Comparison of ENCODE assay signal across 8 cellular contexts in the genomic region with DNA sequence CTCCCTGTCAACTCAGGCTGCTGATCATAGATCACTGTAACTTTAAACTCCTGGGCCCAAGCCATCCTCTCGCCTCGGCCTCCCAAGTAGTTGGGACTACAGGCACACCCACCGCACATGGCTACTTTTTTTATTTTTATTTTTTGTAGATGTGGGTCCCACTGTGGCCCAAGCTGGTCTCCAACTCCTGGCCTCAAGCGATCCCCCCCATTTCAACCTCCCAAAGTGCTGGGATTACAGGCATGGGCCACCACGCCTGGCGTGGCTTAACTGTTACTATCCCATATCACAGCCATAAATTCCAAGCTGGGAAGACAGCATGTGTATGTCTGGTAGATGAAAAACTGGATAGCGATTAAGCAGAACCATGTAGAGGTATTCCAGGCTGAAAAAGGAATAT. TPM values are rescaled to one million over a fixed set of nuclear protein-coding genes. Genes with fewer than 3 reads are reported as not detected.
DNase-seq lines count a peak whose midpoint lies in the region; TF ChIP-seq lines count a peak whose summit lies in the region.

No MANE protein-coding gene starts in this region.

- peaks cover 0 to 2% (median 0%) of the 10 kb centered on the region in 7 donors for H3K9me3 Mint-ChIP-seq in CD14-positive monocyte

- peaks cover 0 to 4% (median 0%) of the 10 kb centered on the region in 3 donors for H3K27me3 Mint-ChIP-seq in CD14-positive monocyte (ENCODE audit: low read depth in 3 of 3)

- intact Hi-C loops in CD14-positive monocyte (cut with micrococcal nuclease) = loop anchor here (2.0 to 5.0 kb wide), 3 partner anchors 15 to 113 kb away; a partner anchor contains a TSS

- no peak for TF ChIP-seq CTCF in CD14-positive monocyte (IDR thresholded peaks at IDR 0.05)

- H3K9me3 ChIP-seq in NT2/D1 (ENCODE audit: insufficient read depth, low read length) = no peaks in the 10 kb centered on the region
- H3K9me3 ChIP-seq in effector memory CD4-positive, alpha-beta T cell (ENCODE audit: control insufficient read depth, low read length) = no peaks in the 10 kb centered on the region
- no peaks in the 10 kb centered on the region for H3K9me3 ChIP-seq in neuron (ENCODE audit: low read length)

- H3K27ac Mint-ChIP-seq in CD14-positive monocyte = peak overlapping the region; percentile 20 to 92 (median 46)

- peaks cover 22% of the 10 kb centered on the region for H3K36me3 ChIP-seq in NT2/D1 (ENCODE audit: insufficient read depth, insufficient read length, low read length)
- H3K36me3 ChIP-seq in effector memory CD4-positive, alpha-beta T cell (ENCODE audit: control insufficient read depth, insufficient read depth, low read length) = peaks cover 12% of the 10 kb centered on the region
- peaks cover 20% of the 10 kb centered on the region for H3K36me3 ChIP-seq in neuron (ENCODE audit: insufficient read depth, low read length)

- H2AFZ ChIP-seq in neuron (ENCODE audit: low read depth, low read length) = no peak overlapping the region

- H3K4me3 Mint-ChIP-seq in CD14-positive monocyte = peak overlapping the region; percentile 87 to 93

- peak overlapping the region; percentile 96 for H3K9ac ChIP-seq in NT2/D1 (ENCODE audit: insufficient read length, low read depth)

- H3K4me3 ChIP-seq in NT2/D1 (ENCODE audit: insufficient read length, low read depth) (peak overlapping the region; percentile 83), neuron (ENCODE audit: low read length) (peak overlapping the region; percentile 84)
- H3K4me3 ChIP-seq in effector memory CD4-positive, alpha-beta T cell (ENCODE audit: insufficient read depth, low read depth, low read length, poor library complexity, severe bottlenecking) = peak overlapping the region; percentile 98

- DNase-seq in CD14-positive monocyte (ENCODE audit: low spot score) (no peak), NT2/D1 (ENCODE audit: low read depth, low spot score) (no peak), midbrain (lab: John Stamatoyannopoulos, UW) (no peak), NCI-H1105 (lab: John Stamatoyannopoulos, UW) (no peak), cortex of kidney (lab: John Stamatoyannopoulos, UW) (no peak), hepatic stellate cell (ENCODE audit: low spot score) (no peak)
- no peak for DNase-seq in effector memory CD4-positive, alpha-beta T cell

- H3K27me3 ChIP-seq in NT2/D1 (ENCODE audit: insufficient read depth, insufficient read length) (no peaks in the 10 kb centered on the region), neuron (ENCODE audit: insufficient read depth, low read length) (no peaks in the 10 kb centered on the region)
- no peaks in the 10 kb centered on the region for H3K27me3 ChIP-seq in effector memory CD4-positive, alpha-beta T cell (replicated peaks; ENCODE audit: control insufficient read depth, insufficient read depth, low read length, poor library complexity, severe bottlenecking)

- H3K4me1 Mint-ChIP-seq in CD14-positive monocyte = peaks cover 38% of the 10 kb centered on the region

- H3K36me3 Mint-ChIP-seq in CD14-positive monocyte = peaks cover 15 to 32% of the 10 kb centered on the region in 2 donors

- peak overlapping the region; percentile 78 for H3K27ac ChIP-seq in effector memory CD4-positive, alpha-beta T cell (ENCODE audit: insufficient read depth, low read length, poor library complexity, severe bottlenecking)

- H3K4me1 ChIP-seq in NT2/D1 (ENCODE audit: insufficient read depth, insufficient read length) = peaks cover 4% of the 10 kb centered on the region
- peaks cover 28% of the 10 kb centered on the region for H3K4me1 ChIP-seq in effector memory CD4-positive, alpha-beta T cell (ENCODE audit: control insufficient read depth, insufficient read depth, low read length, poor library complexity, severe bottlenecking)
- peaks cover 23% of the 10 kb centered on the region for H3K4me1 ChIP-seq in neuron (ENCODE audit: insufficient read depth, low read length)

RNA-seq across cellular contexts. Expression of a gene that starts 1.0 kb away (rescaled TPM):
- 10 to 100 TPM; 80.5 to 82.3 TPM for polyA plus RNA-seq in CD14-positive monocyte

RNA-seq across cellular contexts. Expression of a gene that starts 1.2 kb away (rescaled TPM):
- polyA plus RNA-seq in CD14-positive monocyte = 1 to 10 TPM; 1.0 to 1.3 TPM

RNA-seq across cellular contexts. Expression of a gene that starts 15.6 kb away (rescaled TPM):
- 1 to 10 TPM; 3.0 to 3.4 TPM for polyA plus RNA-seq in CD14-positive monocyte

RNA-seq across cellular contexts. Expression of a gene that starts 16.8 kb away (rescaled TPM):
- 10 to 100 TPM; 60.2 to 98.6 TPM for polyA plus RNA-seq in CD14-positive monocyte

RNA-seq across cellular contexts. Expression of a gene that starts 46.4 kb away (rescaled TPM):
- 1 to 10 TPM; 1.2 to 2.2 TPM for polyA plus RNA-seq in CD14-positive monocyte
